In the genomic region with DNA sequence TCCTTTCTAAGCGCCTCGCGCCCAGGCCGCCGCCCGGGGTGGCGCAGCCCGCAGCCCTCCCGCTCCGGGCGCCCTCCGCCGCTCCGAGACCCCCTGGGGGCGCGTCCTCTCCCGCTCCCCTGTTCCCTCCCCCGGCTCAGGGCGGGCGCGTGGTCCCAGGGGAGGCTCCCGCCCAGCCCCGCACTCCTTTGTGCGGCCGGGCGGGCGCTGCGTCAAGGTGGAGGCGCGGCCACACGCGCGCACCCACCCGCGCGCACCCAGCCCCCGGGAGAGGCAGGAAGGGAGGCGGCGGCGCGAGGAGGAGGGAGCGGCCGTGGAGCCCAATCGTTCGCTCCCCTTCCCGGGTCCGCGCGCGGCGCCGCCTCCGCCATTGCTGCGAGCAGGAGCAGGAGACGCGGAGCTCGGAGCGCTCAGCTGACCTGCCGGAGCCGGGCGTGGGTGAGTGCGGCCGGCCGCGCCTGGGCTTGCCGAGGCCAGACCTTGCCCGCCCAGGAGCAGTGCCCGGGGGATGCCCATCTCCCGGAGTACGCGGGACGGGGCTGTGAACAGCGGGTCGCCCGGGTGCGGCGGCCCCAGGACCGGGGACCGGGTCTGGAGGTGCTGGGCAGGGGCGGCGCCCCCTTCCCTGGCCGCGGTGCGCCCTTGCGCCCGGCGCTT, we compare ENCODE assay signal across 9 cellular contexts. TPM values are rescaled to one million over a fixed set of nuclear protein-coding genes. Genes with fewer than 3 reads are reported as not detected.
DNase-seq lines count a peak whose midpoint lies in the region; ATAC-seq and TF ChIP-seq lines count a peak whose summit lies in the region.
"Had no signal": no experiment of that assay in that cellular context is flagged by ENCODE, and none has a peak within 500 bp of the region (broad histone marks: within the 10 kb centered on the region; RNA-seq: fewer than 3 reads in every experiment).

A gene with protein sequence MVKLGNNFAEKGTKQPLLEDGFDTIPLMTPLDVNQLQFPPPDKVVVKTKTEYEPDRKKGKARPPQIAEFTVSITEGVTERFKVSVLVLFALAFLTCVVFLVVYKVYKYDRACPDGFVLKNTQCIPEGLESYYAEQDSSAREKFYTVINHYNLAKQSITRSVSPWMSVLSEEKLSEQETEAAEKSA (plus strand): TSS at position 367 of the 657 bp plus-strand sequence. CDS start 528 bp downstream, outside the sequence.

- peak within 1 kb of the TSS; percentile 96 for H3K4me3 Mint-ChIP-seq in CD4-positive, alpha-beta T cell
- H3K4me3 Mint-ChIP-seq in glutamatergic neuron (ENCODE audit: unreplicated experiment), result peak within 1 kb of the TSS; percentile 89

- DNase-seq in CD4-positive, alpha-beta T cell, result peak in 7 of 10 experiments; percentile 12 to 55 (median 28)
- DNase-seq in NCI-H1092 treated with DMSO at 0.1 percent for 48 hours (lab: John Stamatoyannopoulos, UW) (peak; percentile 64), glutamatergic neuron (peak; percentile 77), prostate gland (ENCODE audit: low spot score) (peak; percentile 35), NCI-H1436 (lab: John Stamatoyannopoulos, UW) (no peak), HuH-7 (ENCODE audit: low spot score) (no peak)
- DNase-seq in activated effector memory CD4-positive, alpha-beta T cell treated with anti-CD3 and anti-CD28 coated beads, Interleukin-2, amount 50 U/mL, for 16 hours, result peak; percentile 76

- CTCF ChIA-PET in CD4-positive, alpha-beta T cell (lab: Charles Lee), result no interaction called here

- H3K36me3 Mint-ChIP-seq in CD4-positive, alpha-beta T cell (ENCODE audit: low read depth), result peaks cover 9% of the 10 kb centered on the region
- no peaks in the 10 kb centered on the region for H3K36me3 Mint-ChIP-seq in glutamatergic neuron (ENCODE audit: unreplicated experiment)

- H3K36me3 ChIP-seq in prostate gland, result no peaks in the 10 kb centered on the region
- H3K36me3 ChIP-seq: neutrophil had no signal

- intact Hi-C loops in CD4-positive, alpha-beta T cell (cut with DNase I, micrococcal nuclease), result no loop called here
- intact Hi-C loops in prostate gland (cut with DNase I), result no loop called here

- peaks cover 17% of the 10 kb centered on the region for H3K4me1 Mint-ChIP-seq in CD4-positive, alpha-beta T cell (ENCODE audit: low read depth)
- H3K4me1 Mint-ChIP-seq in glutamatergic neuron (ENCODE audit: low read depth, unreplicated experiment), result peaks cover 14% of the 10 kb centered on the region

- H3K9me3 Mint-ChIP-seq in CD4-positive, alpha-beta T cell, result no peaks in the 10 kb centered on the region
- peaks cover 17% of the 10 kb centered on the region for H3K9me3 Mint-ChIP-seq in glutamatergic neuron (ENCODE audit: unreplicated experiment)

- H3K27me3 ChIP-seq in CD4-positive, alpha-beta T cell (ENCODE audit: control insufficient read depth, insufficient read depth, low read length), result peaks cover 15% of the 10 kb centered on the region
- peaks cover 2% of the 10 kb centered on the region for H3K27me3 ChIP-seq in prostate gland (replicated peaks; ENCODE audit: insufficient read depth)

- POLR2A ChIA-PET in CD4-positive, alpha-beta T cell (lab: Charles Lee), result interaction anchor here (0.8 to 1.9 kb wide), 5 partner anchors 9 to 139 kb away, joined by 3 to 12 read pairs (median 5); partner anchors contain the start of gene TMEM128

- WGBS in prostate gland, result 1% methylated on average over 53 of the region's 87 CpGs

- H3K27ac Mint-ChIP-seq in CD4-positive, alpha-beta T cell, result peak within 1 kb of the TSS; percentile 63
- H3K27ac Mint-ChIP-seq in glutamatergic neuron (ENCODE audit: unreplicated experiment), result peak within 1 kb of the TSS; percentile 79

- no peaks in the 10 kb centered on the region for H3K4me1 ChIP-seq in prostate gland (replicated peaks)

- peaks cover 19% of the 10 kb centered on the region for H3K27me3 Mint-ChIP-seq in CD4-positive, alpha-beta T cell
- H3K27me3 Mint-ChIP-seq in glutamatergic neuron (ENCODE audit: unreplicated experiment), result peaks cover 28% of the 10 kb centered on the region

- peak within 1 kb of the TSS; percentile 37 to 48 for H3K4me3 ChIP-seq in prostate gland

- peak; percentile 70 for ATAC-seq in CD4-positive, alpha-beta T cell (ENCODE audit: poor library complexity)
- no peak for ATAC-seq in GM18520 (IDR thresholded peaks at IDR 0.05; ENCODE audit: unreplicated experiment)

- H3K9me3 ChIP-seq in CD4-positive, alpha-beta T cell (ENCODE audit: control insufficient read depth, low read length), result no peaks in the 10 kb centered on the region
- no peaks in the 10 kb centered on the region for H3K9me3 ChIP-seq in prostate gland
- H3K9me3 ChIP-seq: neutrophil had no signal

- no peak within 1 kb of the TSS for H3K27ac ChIP-seq in CD4-positive, alpha-beta T cell (ENCODE audit: low read depth, low read length)
- no peak within 1 kb of the TSS for H3K27ac ChIP-seq in prostate gland
- H3K27ac ChIP-seq: neutrophil had no signal

- no peak for TF ChIP-seq CTCF in CD4-positive, alpha-beta T cell (IDR thresholded peaks at IDR 0.05)
- TF ChIP-seq CTCF in glutamatergic neuron (IDR thresholded peaks at IDR 0.05; ENCODE audit: partially characterized antibody, unreplicated experiment), result no peak
- TF ChIP-seq CTCF in prostate gland (IDR thresholded peaks at IDR 0.05), result no peak

- TF ChIP-seq POLR2A in prostate gland (IDR thresholded peaks at IDR 0.05), result no peak

RNA-seq across cellular contexts. Expression of the gene that starts here (rescaled TPM):
- total RNA-seq in CD4-positive, alpha-beta T cell, result 10 to 100 TPM; 10.3 to 10.4 TPM
- total RNA-seq in glutamatergic neuron (ENCODE audit: unreplicated experiment) (208 TPM), prostate gland (10 to 100 TPM; 17.1 to 88.8 TPM)

Comparison
In these comparisons a context has a peak if more than half of its experiments do, and no peak if none do; other contexts are left out.
1. DNase-seq: peak in CD4-positive, alpha-beta T cell (7 of 10), NCI-H1092 treated with DMSO at 0.1 percent for 48 hours (single experiment), activated effector memory CD4-positive, alpha-beta T cell treated with anti-CD3 and anti-CD28 coated beads, Interleukin-2, amount 50 U/mL, for 16 hours (single experiment), glutamatergic neuron (single experiment) and prostate gland (single experiment); none in NCI-H1436 (single experiment) and HuH-7 (single experiment).